ENCODE assay signal across 15 cellular contexts in the genomic region with DNA sequence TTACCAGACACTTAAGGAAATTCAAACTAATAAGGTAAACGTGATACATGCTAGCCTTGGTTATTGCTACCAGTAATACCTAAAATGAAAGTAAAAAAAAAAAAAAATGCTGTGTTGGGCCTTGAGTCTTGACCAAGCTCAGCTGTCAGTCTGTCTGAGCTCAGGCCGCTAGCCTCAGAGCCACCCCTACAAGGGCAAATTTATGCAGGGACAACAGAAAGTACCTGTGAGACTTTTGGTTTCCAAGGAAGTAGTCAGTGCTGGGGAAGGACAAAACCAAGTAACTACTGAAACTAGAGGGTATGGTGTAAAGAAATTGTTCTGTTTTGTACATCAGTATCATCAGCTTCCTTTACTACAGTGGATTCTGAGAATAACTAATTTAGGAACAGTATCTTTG.
DNase-seq lines count a peak whose midpoint lies in the region; ATAC-seq, FAIRE-seq and TF ChIP-seq lines count a peak whose summit lies in the region.
"Had no signal": no experiment of that assay in that cellular context is flagged by ENCODE, and none has a peak within 500 bp of the region (broad histone marks: within the 10 kb centered on the region; RNA-seq: fewer than 3 reads in every experiment).

No MANE protein-coding gene starts in this region.

- H3K9ac ChIP-seq in GM12878 (ENCODE audit: control insufficient read depth, insufficient read depth, low read length), result no peak overlapping the region

- H3K9me3 ChIP-seq in GM12878 (replicated peaks; ENCODE audit: control insufficient read depth, insufficient read depth, low read length), result no peaks in the 10 kb centered on the region; the same call in 2 of the 3 replicates

- peak; percentile 89 for ATAC-seq in GM19025 (IDR thresholded peaks at IDR 0.05; ENCODE audit: low read depth, unreplicated experiment)
- peak; percentile 94 for ATAC-seq in HG02610 (IDR thresholded peaks at IDR 0.05; ENCODE audit: unreplicated experiment)
- peak; percentile 88 for ATAC-seq in HG03280 (IDR thresholded peaks at IDR 0.05; ENCODE audit: unreplicated experiment)
- peak; percentile 97 for ATAC-seq in GM12878
- ATAC-seq: sciatic nerve had no signal

- H3K27me3 Mint-ChIP-seq in chondrocyte (ENCODE audit: low read depth), result no peaks in the 10 kb centered on the region
- H3K27me3 Mint-ChIP-seq: memory B cell had no signal

- no peak for DNase-seq in GM12878 (ENCODE audit: low read depth, low spot score)
- DNase-seq in chondrocyte (ENCODE audit: low spot score), result no peak
- DNase-seq in GDM1 (lab: John Stamatoyannopoulos, UW), result no peak
- no peak for DNase-seq in NCI-H1694 treated with DMSO at 0.1 percent for 48 hours (lab: John Stamatoyannopoulos, UW)
- DNase-seq in AML-193 (lab: John Stamatoyannopoulos, UW), result no peak
- DNase-seq: effector CD8-positive, alpha-beta T cell; NCI-H1048; stimulated activated CD4-positive, alpha-beta T cell treated with anti-CD3 and anti-CD28 coated beads, Interleukin-4, amount 100 ng/mL, for 1 hour had no signal

- no TSS peak for BruUV-seq in GM12878 (replicated peaks; lab: Mats Ljungman, UMichigan)

- no peak overlapping the region for H3K4me2 ChIP-seq in GM12878 (ENCODE audit: control insufficient read depth, insufficient read depth)

- H4K20me1 ChIP-seq in GM12878 (ENCODE audit: control insufficient read depth, insufficient read depth), result no peaks in the 10 kb centered on the region

- RAD21 ChIA-PET in GM12878 (lab: Charles Lee; ENCODE audit: unreplicated experiment), result interaction anchor here (0.9 to 2.9 kb wide), 9 partner anchors 9 to 130 kb away, joined by 3 to 34 read pairs (median 5); no protein-coding TSS in a partner anchor

- in situ Hi-C loops in GM12878 (cut with MboI), result no loop called here

- no peak for TF ChIP-seq RAD21 in GM12878 (IDR thresholded peaks at IDR 0.05; ENCODE audit: insufficient read depth, low read depth, low read length)

- TF ChIP-seq CTCF in GM12878 (IDR thresholded peaks at IDR 0.05 in 2 of 3, conservative IDR thresholded peaks at IDR 0.05 in 1 of 3; ENCODE audit: control insufficient read depth in 2 of 3, extremely low read depth in 1 of 3, insufficient read depth in 1 of 3, low read depth in 3 of 3, low read length in 3 of 3) (no peak), chondrocyte (IDR thresholded peaks at IDR 0.05) (no peak)

- CTCF ChIA-PET in GM12878 (lab: Yijun Ruan, JAX), result interaction anchor here (1.0 to 2.1 kb wide), 6 partner anchors 10 to 78 kb away, joined by 3 to 5 read pairs (median 4); no protein-coding TSS in a partner anchor

- no peaks in the 10 kb centered on the region for H3K4me1 ChIP-seq in GM12878 (ENCODE audit: control insufficient read depth, insufficient read depth, low read length)
- H3K4me1 ChIP-seq: SJSA1 had no signal

- no peak overlapping the region for H3K27ac Mint-ChIP-seq in chondrocyte (ENCODE audit: unreplicated experiment)
- H3K27ac Mint-ChIP-seq: memory B cell had no signal

- H3K4me3 Mint-ChIP-seq in chondrocyte (ENCODE audit: unreplicated experiment), result no peak overlapping the region
- H3K4me3 Mint-ChIP-seq: memory B cell had no signal

- no peaks in the 10 kb centered on the region for H3K9me3 Mint-ChIP-seq in chondrocyte (ENCODE audit: low read depth)

- WGBS in GM12878 (ENCODE audit: insufficient coverage, insufficient replicate concordance, low lambda C conversion rate, missing lambda C conversion rate), result 11% methylated on average over 2 of the region's 2 CpGs

- no peaks in the 10 kb centered on the region for H3K36me3 Mint-ChIP-seq in chondrocyte (ENCODE audit: low read depth)
- H3K36me3 Mint-ChIP-seq: memory B cell had no signal

- H3K27ac ChIP-seq in GM12878 (ENCODE audit: control insufficient read depth, insufficient read depth), result no peak overlapping the region
- H3K27ac ChIP-seq: SJSA1 had no signal

- FAIRE-seq in GM12878 (lab: Jason Lieb, UNC), result no peak
- FAIRE-seq: bronchial epithelial cell had no signal

- H3K4me3 ChIP-seq in GM12878, result no peak overlapping the region
- H3K4me3 ChIP-seq: SJSA1 had no signal

- intact Hi-C loops in GM12878 (cut with micrococcal nuclease; ENCODE audit: unreplicated experiment), result no loop called here

- H3K36me3 ChIP-seq in GM12878 (ENCODE audit: control insufficient read depth in 2 of 2, insufficient read depth in 2 of 2, low read length in 1 of 2), result no peaks in the 10 kb centered on the region
- H3K36me3 ChIP-seq: SJSA1 had no signal

- 0 out of 4 replicates have a peak, but pooled peaks of 1 of the 2 experiments have one; percentile 10 for TF ChIP-seq EP300 in GM12878 (IDR thresholded peaks at IDR 0.05; ENCODE audit: borderline replicate concordance in 1 of 2, control insufficient read depth in 1 of 2, low read depth in 2 of 2, low read length in 2 of 2)

- SMC1A ChIA-PET in GM12878 (lab: Charles Lee; ENCODE audit: uncharacterized antibody, unreplicated experiment), result interaction anchor here (0.6 to 5.3 kb wide), 19 partner anchors 10 to 190 kb away, joined by 3 to 62 read pairs (median 4); no protein-coding TSS in a partner anchor

- no peaks in the 10 kb centered on the region for H3K4me1 Mint-ChIP-seq in chondrocyte (ENCODE audit: low read depth)
- H3K4me1 Mint-ChIP-seq: memory B cell had no signal

- no peaks in the 10 kb centered on the region for H3K79me2 ChIP-seq in GM12878 (ENCODE audit: control insufficient read depth, insufficient read depth, low read length)

- no peak overlapping the region for H2AFZ ChIP-seq in GM12878 (ENCODE audit: control insufficient read depth, low read depth, low read length)

- no peak for TF ChIP-seq POLR2A in GM12878 (IDR thresholded peaks at IDR 0.05; ENCODE audit: low read depth, low read length)

- POLR2A ChIA-PET in GM12878 (lab: Charles Lee), result interaction anchor here (1.2 to 1.7 kb wide), 5 partner anchors 10 to 23 kb away, joined by 4 to 7 read pairs (median 5); no protein-coding TSS in a partner anchor

- H3K27me3 ChIP-seq in GM12878 (replicated peaks in 1 of 2; ENCODE audit: control insufficient read depth in 2 of 2, insufficient read depth in 2 of 2, low read length in 1 of 2), result no peaks in the 10 kb centered on the region
- H3K27me3 ChIP-seq: SJSA1 had no signal

TF ChIP-seq in GM12878, 131 proteins besides CTCF, POLR2A, EP300 and RAD21 (continues in another document):
- TF ChIP-seq PRDM15 (CRISPR knock-in tag; IDR thresholded peaks at IDR 0.05) (no peak), SKIL (IDR thresholded peaks at IDR 0.05; ENCODE audit: low read depth, poor library complexity, severe bottlenecking) (peak; percentile 69), JUND (IDR thresholded peaks at IDR 0.05; ENCODE audit: low read depth, low read length) (no peak)
- TF ChIP-seq, protein P1, sequence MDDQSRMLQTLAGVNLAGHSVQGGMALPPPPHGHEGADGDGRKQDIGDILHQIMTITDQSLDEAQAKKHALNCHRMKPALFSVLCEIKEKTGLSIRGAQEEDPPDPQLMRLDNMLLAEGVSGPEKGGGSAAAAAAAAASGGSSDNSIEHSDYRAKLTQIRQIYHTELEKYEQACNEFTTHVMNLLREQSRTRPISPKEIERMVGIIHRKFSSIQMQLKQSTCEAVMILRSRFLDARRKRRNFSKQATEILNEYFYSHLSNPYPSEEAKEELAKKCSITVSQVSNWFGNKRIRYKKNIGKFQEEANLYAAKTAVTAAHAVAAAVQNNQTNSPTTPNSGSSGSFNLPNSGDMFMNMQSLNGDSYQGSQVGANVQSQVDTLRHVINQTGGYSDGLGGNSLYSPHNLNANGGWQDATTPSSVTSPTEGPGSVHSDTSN (IDR thresholded peaks at IDR 0.05; ENCODE audit: insufficient replicate concordance, low read depth, low read length), result peak; percentile 40
